ENCODE assay signal across 16 cellular contexts in the genomic region with DNA sequence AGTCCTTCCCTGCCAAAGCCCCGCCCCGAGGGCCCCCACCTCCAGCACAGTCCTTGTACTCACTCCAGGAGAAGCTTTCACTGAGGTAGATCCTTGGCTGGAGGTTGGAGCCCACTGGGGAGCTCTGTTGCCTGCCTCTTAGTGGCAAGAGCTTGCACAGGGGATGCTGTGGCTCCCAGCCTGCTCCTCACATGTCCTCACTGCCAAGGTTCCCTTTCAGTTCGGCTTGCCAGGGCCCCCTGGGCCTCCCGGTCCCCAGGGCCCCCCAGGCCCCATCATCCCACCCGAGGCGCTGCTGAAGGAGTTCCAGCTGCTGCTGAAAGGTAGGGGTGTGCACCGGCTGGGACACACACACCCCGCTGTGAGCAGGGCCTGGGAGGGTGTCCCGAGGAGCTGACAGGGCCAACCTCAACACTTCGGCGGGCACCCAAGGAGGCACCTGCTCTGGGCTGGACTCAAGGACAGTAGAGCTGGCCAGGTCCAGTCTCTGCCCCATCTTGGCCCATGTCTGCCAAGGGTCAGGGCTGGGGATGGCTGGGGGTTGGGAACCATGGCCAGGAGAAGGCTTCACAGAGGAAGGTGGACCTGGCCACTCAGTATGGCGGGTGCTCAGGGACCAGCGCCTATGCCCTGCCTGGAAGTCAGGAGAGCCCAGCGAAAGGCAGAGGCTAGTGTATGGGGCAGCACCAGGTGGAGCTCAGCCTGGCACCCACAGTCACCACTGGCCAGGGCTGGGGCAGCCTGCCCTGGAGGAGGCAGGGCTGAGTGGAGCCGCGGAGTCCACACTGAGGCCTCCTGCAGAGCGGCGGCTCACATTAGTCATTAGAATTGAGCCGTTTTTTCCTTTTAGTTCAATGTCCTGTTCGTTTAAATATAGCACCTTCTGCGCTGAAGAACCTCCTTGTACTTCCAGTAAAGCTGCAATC. TPM values are rescaled to one million over a fixed set of nuclear protein-coding genes. Genes with fewer than 3 reads are reported as not detected.
DNase-seq lines count a peak whose midpoint lies in the region; ATAC-seq and TF ChIP-seq lines count a peak whose summit lies in the region.
"Had no signal": no experiment of that assay in that cellular context is flagged by ENCODE, and none has a peak within 500 bp of the region (broad histone marks: within the 10 kb centered on the region; RNA-seq: fewer than 3 reads in every experiment).

No MANE protein-coding gene starts in this region.

- H3K27ac Mint-ChIP-seq in WTC11 = no peak overlapping the region
- H3K27ac Mint-ChIP-seq: IgD-negative memory B cell; stimulated activated effector memory CD8-positive, alpha-beta T cell treated with anti-CD3 and anti-CD28 coated beads, Interleukin-12 subunit alpha, Interleukin-12 subunit beta, amount 100 ng/mL, for 72 hours had no signal

- ATAC-seq in left cardiac atrium (no peak), Right ventricle myocardium inferior (no peak), WTC11 (no peak), GM18520 (IDR thresholded peaks at IDR 0.05; ENCODE audit: unreplicated experiment) (no peak)
- ATAC-seq: activated CD4-positive, CD25-positive, alpha-beta regulatory T cell treated with anti-CD3 and anti-CD28 coated beads, Interleukin-2, amount 50 U/mL, for 24 hours; stimulated activated effector memory CD8-positive, alpha-beta T cell treated with anti-CD3 and anti-CD28 coated beads, Interleukin-12 subunit alpha, Interleukin-12 subunit beta, amount 100 ng/mL, for 72 hours had no signal

- peak; percentile 22 for DNase-seq in left cardiac atrium
- DNase-seq in Right ventricle myocardium inferior (ENCODE audit: missing footprints) = no peak
- DNase-seq in WTC11 (ENCODE audit: low spot score) = no peak
- DNase-seq in iris pigment epithelial cell (ENCODE audit: low read depth) = peak; percentile 44
- DNase-seq in thyroid gland = peak; percentile 53 to 54
- no peak for DNase-seq in lower leg skin (ENCODE audit: low spot score in 2 of 2)
- DNase-seq in amniotic stem cell (lab: John Stamatoyannopoulos, UW) = no peak
- DNase-seq: effector CD8-positive, alpha-beta T cell; NCI-H2107; stimulated activated CD4-positive, alpha-beta T cell treated with anti-CD3 and anti-CD28 coated beads, Interleukin-2, amount 100 ng/mL, for 24 hours had no signal

- peak overlapping the region; percentile 33 for H3K4me3 Mint-ChIP-seq in WTC11
- H3K4me3 Mint-ChIP-seq: IgD-negative memory B cell; stimulated activated effector memory CD8-positive, alpha-beta T cell treated with anti-CD3 and anti-CD28 coated beads, Interleukin-12 subunit alpha, Interleukin-12 subunit beta, amount 100 ng/mL, for 72 hours had no signal

- no peaks in the 10 kb centered on the region for H3K9me3 Mint-ChIP-seq in WTC11
- H3K9me3 Mint-ChIP-seq: IgD-negative memory B cell; stimulated activated effector memory CD8-positive, alpha-beta T cell treated with anti-CD3 and anti-CD28 coated beads, Interleukin-12 subunit alpha, Interleukin-12 subunit beta, amount 100 ng/mL, for 72 hours had no signal

- 43 to 61% methylated on average over 12 to 16 of the region's 21 CpGs for WGBS in thyroid gland, 2 donors
- 61 to 67% methylated on average over 16 to 19 of the region's 21 CpGs for WGBS in lower leg skin, 2 donors

- TF ChIP-seq POLR2A in thyroid gland (IDR thresholded peaks at IDR 0.05) (no peak), lower leg skin (IDR thresholded peaks at IDR 0.05) (no peak)

- H3K4me1 Mint-ChIP-seq in WTC11 = peaks cover 6% of the 10 kb centered on the region

- no peaks in the 10 kb centered on the region for H3K36me3 Mint-ChIP-seq in WTC11
- H3K36me3 Mint-ChIP-seq: IgD-negative memory B cell; stimulated activated effector memory CD8-positive, alpha-beta T cell treated with anti-CD3 and anti-CD28 coated beads, Interleukin-12 subunit alpha, Interleukin-12 subunit beta, amount 100 ng/mL, for 72 hours had no signal

- intact Hi-C loops in left cardiac atrium (cut with DNase I) (no loop called here), Right ventricle myocardium inferior (cut with DNase I) (loop anchor here (10.0 kb wide), 1 partner anchor 102 kb away; no protein-coding TSS in a partner anchor), thyroid gland (cut with DNase I) (no loop called here), lower leg skin (cut with DNase I; ENCODE audit: low total_unique reads) (no loop called here)

- peaks cover 45 to 75% of the 10 kb centered on the region in 2 donors for H3K4me1 ChIP-seq in thyroid gland

- no peaks in the 10 kb centered on the region for H3K9me3 ChIP-seq in thyroid gland
- H3K9me3 ChIP-seq: pancreas had no signal

- H3K36me3 ChIP-seq in thyroid gland = no peaks in the 10 kb centered on the region
- H3K36me3 ChIP-seq: pancreas had no signal

- no peaks in the 10 kb centered on the region for H3K27me3 ChIP-seq in thyroid gland
- H3K27me3 ChIP-seq: pancreas had no signal

- H3K4me3 ChIP-seq in thyroid gland (replicated peaks in 1 of 3) (peak overlapping the region in 1 of 3 donors; percentile 19), lower leg skin (ENCODE audit: low read depth, poor library complexity, severe bottlenecking) (no peak overlapping the region)

- CTCF ChIA-PET in WTC11 (lab: Charles Lee) = interaction anchor here (0.7 to 3.0 kb wide), 5 partner anchors 10 to 240 kb away, joined by 3 to 19 read pairs (median 5); no protein-coding TSS in a partner anchor

- TF ChIP-seq CTCF in WTC11 (IDR thresholded peaks at IDR 0.05) = no peak
- no peak for TF ChIP-seq CTCF in thyroid gland (IDR thresholded peaks at IDR 0.05)
- TF ChIP-seq CTCF in lower leg skin (IDR thresholded peaks at IDR 0.05) = no peak

- POLR2A ChIA-PET in WTC11 (lab: Charles Lee) = no interaction called here

- H3K27me3 Mint-ChIP-seq in WTC11 (ENCODE audit: low read depth) = peaks cover 52% of the 10 kb centered on the region

- peak overlapping the region in 1 of 3 donors; percentile 47 for H3K27ac ChIP-seq in thyroid gland
- H3K27ac ChIP-seq: pancreas had no signal

TF ChIP-seq in WTC11, 78 proteins besides CTCF, POLR2A, EP300 and RAD21:
- TF ChIP-seq, protein P1, sequence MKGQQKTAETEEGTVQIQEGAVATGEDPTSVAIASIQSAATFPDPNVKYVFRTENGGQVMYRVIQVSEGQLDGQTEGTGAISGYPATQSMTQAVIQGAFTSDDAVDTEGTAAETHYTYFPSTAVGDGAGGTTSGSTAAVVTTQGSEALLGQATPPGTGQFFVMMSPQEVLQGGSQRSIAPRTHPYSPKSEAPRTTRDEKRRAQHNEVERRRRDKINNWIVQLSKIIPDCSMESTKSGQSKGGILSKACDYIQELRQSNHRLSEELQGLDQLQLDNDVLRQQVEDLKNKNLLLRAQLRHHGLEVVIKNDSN (CRISPR knock-in tag; IDR thresholded peaks at IDR 0.05) = 0 out of 2 replicates have a peak, but pooled peaks have one; percentile 20
- TF ChIP-seq, protein P2, sequence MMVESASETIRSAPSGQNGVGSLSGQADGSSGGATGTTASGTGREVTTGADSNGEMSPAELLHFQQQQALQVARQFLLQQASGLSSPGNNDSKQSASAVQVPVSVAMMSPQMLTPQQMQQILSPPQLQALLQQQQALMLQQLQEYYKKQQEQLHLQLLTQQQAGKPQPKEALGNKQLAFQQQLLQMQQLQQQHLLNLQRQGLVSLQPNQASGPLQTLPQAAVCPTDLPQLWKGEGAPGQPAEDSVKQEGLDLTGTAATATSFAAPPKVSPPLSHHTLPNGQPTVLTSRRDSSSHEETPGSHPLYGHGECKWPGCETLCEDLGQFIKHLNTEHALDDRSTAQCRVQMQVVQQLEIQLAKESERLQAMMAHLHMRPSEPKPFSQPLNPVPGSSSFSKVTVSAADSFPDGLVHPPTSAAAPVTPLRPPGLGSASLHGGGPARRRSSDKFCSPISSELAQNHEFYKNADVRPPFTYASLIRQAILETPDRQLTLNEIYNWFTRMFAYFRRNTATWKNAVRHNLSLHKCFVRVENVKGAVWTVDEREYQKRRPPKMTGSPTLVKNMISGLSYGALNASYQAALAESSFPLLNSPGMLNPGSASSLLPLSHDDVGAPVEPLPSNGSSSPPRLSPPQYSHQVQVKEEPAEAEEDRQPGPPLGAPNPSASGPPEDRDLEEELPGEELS (CRISPR knock-in tag; IDR thresholded peaks at IDR 0.05) = no peak

RNA-seq across cellular contexts. Expression of a gene that starts 4.0 kb away (rescaled TPM):
- total RNA-seq in left cardiac atrium = 1 to 10 TPM in 1 of 2 donors, not detected in 1; 1.2 TPM
- 0.51 TPM for total RNA-seq in Right ventricle myocardium inferior
- 4.5 to 6.3 TPM (median 6.0 TPM) in 3 replicates for total RNA-seq in WTC11 (2021)
- total RNA-seq in thyroid gland = 10 to 100 TPM in 1 of 4 donors, 1 to 10 TPM in 3; 2.8 to 15.3 (median 5.8) TPM
- not detected for total RNA-seq in lower leg skin
- total RNA-seq: lung microvascular endothelial cell had no signal

RNA-seq across cellular contexts. Expression of a gene that starts 24.3 kb away (rescaled TPM):
- total RNA-seq in left cardiac atrium (10 to 100 TPM; 15.8 to 16.6 TPM), Right ventricle myocardium inferior (20.6 TPM), WTC11 (2021) (0.07 TPM in 1 of 3 replicates, not detected in the others), thyroid gland (under 1 TPM; 0.20 to 0.67 (median 0.38) TPM), lower leg skin (under 1 TPM; 0.13 to 0.64 (median 0.34) TPM)
- total RNA-seq: lung microvascular endothelial cell had no signal

RNA-seq across cellular contexts. Expression of a gene that starts 40.7 kb away (rescaled TPM):
- 10 to 100 TPM; 23.4 to 27.9 TPM for total RNA-seq in left cardiac atrium
- 26.2 TPM for total RNA-seq in Right ventricle myocardium inferior
- 26.4 to 32.7 TPM (median 26.7 TPM) in 3 replicates for total RNA-seq in WTC11 (2021)
- 10 to 100 TPM; 33.4 to 52.0 (median 41.0) TPM for total RNA-seq in thyroid gland
- total RNA-seq in lower leg skin = 10 to 100 TPM; 22.8 to 73.5 (median 32.1) TPM

Comparison
In these comparisons a context has a peak if more than half of its experiments do, and no peak if none do; other contexts are left out.
1. DNase-seq: peak in left cardiac atrium (single experiment), iris pigment epithelial cell (single experiment) and thyroid gland (2 of 2); none in Right ventricle myocardium inferior (single experiment), WTC11 (single experiment), lower leg skin (0 of 2) and amniotic stem cell (single experiment).
2. RNA of a gene that starts 24.3 kb away (total RNA-seq): 20.6 TPM in Right ventricle myocardium inferior (single experiment) and 15.8 to 16.6 TPM in left cardiac atrium; 0.20 to 0.67 TPM in thyroid gland, 0.13 to 0.64 TPM in lower leg skin and 0.07 TPM in WTC11; every median in the first group is over 10 times any median in the second.